In genomic region chr1:228074954-228075730, GRCh38 we compare ENCODE assay signal across 1 cellular context.
TF ChIP-seq lines count a peak whose summit lies in the region.

No MANE protein-coding gene starts in this region.

TF ChIP-seq in HEK293, 187 proteins besides CTCF, POLR2A, EP300 and RAD21:
- TF ChIP-seq YY2 (tag by site-specific recombination; IDR thresholded peaks at IDR 0.05) (no peak), SCRT1 (tag by site-specific recombination; IDR thresholded peaks at IDR 0.05; ENCODE audit: borderline replicate concordance) (peak; percentile 83), MYNN (tag by site-specific recombination; IDR thresholded peaks at IDR 0.05; ENCODE audit: borderline replicate concordance) (peak; percentile 80; the same call in 1 of the 2 replicates), ZNF571 (tag by site-specific recombination; IDR thresholded peaks at IDR 0.05) (no peak), HOXD13 (CRISPR knock-in tag; IDR thresholded peaks at IDR 0.05; ENCODE audit: borderline replicate concordance) (no peak), SCRT2 (tag by site-specific recombination; IDR thresholded peaks at IDR 0.05) (peak; percentile 95), KLF9 (tag by site-specific recombination; IDR thresholded peaks at IDR 0.05; ENCODE audit: low read depth) (no peak), WT1 (tag by site-specific recombination; IDR thresholded peaks at IDR 0.05) (peak; percentile 80), MZF1 (tag by site-specific recombination; IDR thresholded peaks at IDR 0.05; ENCODE audit: borderline replicate concordance) (0 out of 2 replicates have a peak, but pooled peaks have one; percentile 27), ZNF174 (tag by site-specific recombination; IDR thresholded peaks at IDR 0.05) (no peak), ZBTB11 (tag by site-specific recombination; conservative IDR thresholded peaks at IDR 0.05; ENCODE audit: low read depth) (no peak), IKZF3 (tag by site-specific recombination; IDR thresholded peaks at IDR 0.05) (0 out of 2 replicates have a peak, but pooled peaks have one; percentile 7)
- TF ChIP-seq, protein P1, sequence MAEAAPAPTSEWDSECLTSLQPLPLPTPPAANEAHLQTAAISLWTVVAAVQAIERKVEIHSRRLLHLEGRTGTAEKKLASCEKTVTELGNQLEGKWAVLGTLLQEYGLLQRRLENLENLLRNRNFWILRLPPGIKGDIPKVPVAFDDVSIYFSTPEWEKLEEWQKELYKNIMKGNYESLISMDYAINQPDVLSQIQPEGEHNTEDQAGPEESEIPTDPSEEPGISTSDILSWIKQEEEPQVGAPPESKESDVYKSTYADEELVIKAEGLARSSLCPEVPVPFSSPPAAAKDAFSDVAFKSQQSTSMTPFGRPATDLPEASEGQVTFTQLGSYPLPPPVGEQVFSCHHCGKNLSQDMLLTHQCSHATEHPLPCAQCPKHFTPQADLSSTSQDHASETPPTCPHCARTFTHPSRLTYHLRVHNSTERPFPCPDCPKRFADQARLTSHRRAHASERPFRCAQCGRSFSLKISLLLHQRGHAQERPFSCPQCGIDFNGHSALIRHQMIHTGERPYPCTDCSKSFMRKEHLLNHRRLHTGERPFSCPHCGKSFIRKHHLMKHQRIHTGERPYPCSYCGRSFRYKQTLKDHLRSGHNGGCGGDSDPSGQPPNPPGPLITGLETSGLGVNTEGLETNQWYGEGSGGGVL (tag by site-specific recombination; IDR thresholded peaks at IDR 0.05), result no peak
TF ChIP-seq in HEK293: peak in this region for 6.
